ENCODE assay signal across 1 cellular context in genomic region chr5:159913048-159913447, GRCh38.
A peak's percentile ranks its signal among the peaks of the same experiment; 100 is the strongest.
TF ChIP-seq lines count a peak whose summit lies in the region.

No MANE protein-coding gene starts in this region.

TF ChIP-seq in IMR-90, 13 proteins besides CTCF, POLR2A, EP300 and RAD21:
- TF ChIP-seq USF2 (IDR thresholded peaks at IDR 0.05; ENCODE audit: low read depth, low read length) (no peak), CEBPB (IDR thresholded peaks at IDR 0.05; ENCODE audit: low read depth, low read length) (peak; percentile 93), FOS (IDR thresholded peaks at IDR 0.05; ENCODE audit: low read depth, low read length) (peak; percentile 57; the same call in 1 of the 2 replicates)
